Comparison of ENCODE assay signal across 3 cellular contexts in genomic region chr17:40323317-40323716, GRCh38.
A peak's percentile ranks its signal among the peaks of the same experiment; 100 is the strongest.
TF ChIP-seq lines count a peak whose summit lies in the region.

No MANE protein-coding gene starts in this region.

TF ChIP-seq in liver, 16 proteins besides CTCF, POLR2A, EP300 and RAD21:
- TF ChIP-seq ATF3 (IDR thresholded peaks at IDR 0.05), result no peak
- TF ChIP-seq EGR1 (IDR thresholded peaks at IDR 0.05; ENCODE audit: low read depth in 2 of 2), result no peak
- TF ChIP-seq FOXA1 (IDR thresholded peaks at IDR 0.05), result no peak
- TF ChIP-seq ZBTB33 (IDR thresholded peaks at IDR 0.05), result no peak
- no peak for TF ChIP-seq REST (IDR thresholded peaks at IDR 0.05)

TF ChIP-seq in HepG2, 621 proteins besides CTCF, POLR2A, EP300 and RAD21:
- no peak for TF ChIP-seq RFX3 (CRISPR knock-in tag; IDR thresholded peaks at IDR 0.05)
- no peak for TF ChIP-seq PPARG (CRISPR knock-in tag; conservative IDR thresholded peaks at IDR 0.05)
- no peak for TF ChIP-seq ZNF512B (CRISPR knock-in tag; IDR thresholded peaks at IDR 0.05; ENCODE audit: borderline replicate concordance)
- no peak for TF ChIP-seq ZNF232 (CRISPR knock-in tag; IDR thresholded peaks at IDR 0.05; ENCODE audit: borderline replicate concordance)
- no peak for TF ChIP-seq ZNF543 (CRISPR knock-in tag; IDR thresholded peaks at IDR 0.05)
- TF ChIP-seq KAT2B (IDR thresholded peaks at IDR 0.05; ENCODE audit: borderline replicate concordance, low read depth, low read length), result no peak

TF ChIP-seq in GM12878, 131 proteins besides CTCF, POLR2A, EP300 and RAD21:
- TF ChIP-seq HDAC6 (IDR thresholded peaks at IDR 0.05; ENCODE audit: unreplicated experiment) (no peak), ZZZ3 (IDR thresholded peaks at IDR 0.05; ENCODE audit: control insufficient read depth, insufficient read length, low read depth) (no peak), ZSCAN29 (IDR thresholded peaks at IDR 0.05) (no peak), SIN3A (IDR thresholded peaks at IDR 0.05; ENCODE audit: low read depth, low read length) (no peak), CHD1 (IDR thresholded peaks at IDR 0.05; ENCODE audit: low read depth, low read length) (0 out of 2 replicates have a peak, but pooled peaks have one; percentile 19)
TF ChIP-seq in GM12878: peak in this region for 1.
